8 cellular contexts compared by ENCODE assay signal in genomic region chr7:74452748-74453320, GRCh38. TPM values are rescaled to one million over a fixed set of nuclear protein-coding genes. Genes with fewer than 3 reads are reported as not detected.
DNase-seq lines count a peak whose midpoint lies in the region; ATAC-seq and TF ChIP-seq lines count a peak whose summit lies in the region.

No MANE protein-coding gene starts in this region.

- H3K27ac ChIP-seq in gastroesophageal sphincter, result peak overlapping the region; percentile 89 to 97 (median 94)

- TF ChIP-seq EP300 in gastroesophageal sphincter (IDR thresholded peaks at IDR 0.05), result no peak

- WGBS in gastroesophageal sphincter (ENCODE audit: low coverage in 1 of 2), 2 donors, result 11% methylated on average over 3 of the region's 15 CpGs; no CpG with 5 or more reads in 1 of the 2 donors
- WGBS in lower leg skin, 2 donors, result 16 to 17% methylated on average over 13 to 15 of the region's 15 CpGs

- no peaks in the 10 kb centered on the region for H3K9me3 ChIP-seq in gastroesophageal sphincter

- DNase-seq in A172 (ENCODE audit: low spot score) (peak; percentile 94), HuH-7 (ENCODE audit: low spot score) (peak; percentile 39), renal cortical epithelial cell (ENCODE audit: low read depth) (peak; percentile 62), lower leg skin (ENCODE audit: low spot score in 2 of 2) (no peak), activated gamma-delta T cell treated with Interleukin-2 at 50 U/mL for 16 hours (no peak)
- DNase-seq in activated T-cell treated with anti-CD3 and anti-CD28 coated beads, Interleukin-2, amount 50 U/mL, for 1 hour, result peak; percentile 65

- H3K4me3 ChIP-seq in gastroesophageal sphincter (peak overlapping the region in 1 of 2 donors; percentile 86), lower leg skin (ENCODE audit: low read depth, poor library complexity, severe bottlenecking) (no peak overlapping the region)

- TF ChIP-seq CTCF in gastroesophageal sphincter (IDR thresholded peaks at IDR 0.05) (no peak), lower leg skin (IDR thresholded peaks at IDR 0.05) (no peak)

- peak; percentile 17 for ATAC-seq in gastroesophageal sphincter
- no peak for ATAC-seq in GM21786 (IDR thresholded peaks at IDR 0.05; ENCODE audit: unreplicated experiment)

- intact Hi-C loops in lower leg skin (cut with DNase I; ENCODE audit: low total_unique reads), result no loop called here

- no peaks in the 10 kb centered on the region for H3K36me3 ChIP-seq in gastroesophageal sphincter

- no peaks in the 10 kb centered on the region for H3K27me3 ChIP-seq in gastroesophageal sphincter

- TF ChIP-seq POLR2A in gastroesophageal sphincter (IDR thresholded peaks at IDR 0.05) (no peak), lower leg skin (IDR thresholded peaks at IDR 0.05) (no peak)

- H3K4me1 ChIP-seq in gastroesophageal sphincter, result peaks cover 0 to 48% (median 6%) of the 10 kb centered on the region in 3 donors

RNA-seq across cellular contexts. Expression of gene GTF2IRD1, which starts 0.9 kb away (rescaled TPM):
- total RNA-seq in A172 (2014; rRNA removed; shearing (Covaris generic)), result 25.2 and 54.7 TPM in 2 replicates
- total RNA-seq in gastroesophageal sphincter (10 to 100 TPM; 21.5 to 49.0 (median 28.2) TPM), renal cortical epithelial cell (27.3 and 52.2 TPM in 2 replicates), lower leg skin (10 to 100 TPM; 28.5 to 49.9 (median 43.2) TPM)

Comparison
In these comparisons a context has a peak if more than half of its experiments do, and no peak if none do; other contexts are left out.
1. DNase-seq: peak in A172 (single experiment), HuH-7 (single experiment), activated T-cell treated with anti-CD3 and anti-CD28 coated beads, Interleukin-2, amount 50 U/mL, for 1 hour (single experiment) and renal cortical epithelial cell (single experiment); none in lower leg skin (0 of 2) and activated gamma-delta T cell treated with Interleukin-2 at 50 U/mL for 16 hours (single experiment).